ENCODE assay signal across 8 cellular contexts in genomic region chr7:4631664-4632171, GRCh38. TPM values are rescaled to one million over a fixed set of nuclear protein-coding genes. Genes with fewer than 3 reads are reported as not detected.
A peak's percentile ranks its signal among the peaks of the same experiment; 100 is the strongest.
DNase-seq lines count a peak whose midpoint lies in the region; ATAC-seq and TF ChIP-seq lines count a peak whose summit lies in the region.

No MANE protein-coding gene starts in this region.

- peaks cover 12% of the 10 kb centered on the region for H3K4me1 ChIP-seq in muscle layer of colon (ENCODE audit: insufficient read depth, low read length)
- no peaks in the 10 kb centered on the region for H3K4me1 ChIP-seq in effector memory CD4-positive, alpha-beta T cell (ENCODE audit: control insufficient read depth, insufficient read depth, low read length, poor library complexity, severe bottlenecking)

- no peak overlapping the region for H3K9ac ChIP-seq in muscle layer of colon (ENCODE audit: low read length)

- no peaks in the 10 kb centered on the region for H3K36me3 ChIP-seq in muscle layer of colon (ENCODE audit: insufficient read depth, low read length)
- H3K36me3 ChIP-seq in effector memory CD4-positive, alpha-beta T cell (ENCODE audit: control insufficient read depth, insufficient read depth, low read length) = no peaks in the 10 kb centered on the region

- no peaks in the 10 kb centered on the region for H3K27me3 ChIP-seq in muscle layer of colon (ENCODE audit: control insufficient read depth in 1 of 2, insufficient read depth in 2 of 2, low read length in 2 of 2)
- H3K27me3 ChIP-seq in effector memory CD4-positive, alpha-beta T cell (replicated peaks; ENCODE audit: control insufficient read depth, insufficient read depth, low read length, poor library complexity, severe bottlenecking) = no peaks in the 10 kb centered on the region

- DNase-seq in D341Med (ENCODE audit: low spot score) (peak; percentile 66), M059J (ENCODE audit: low read depth) (peak; percentile 88), fibroblast of gingiva (ENCODE audit: low read depth) (peak; percentile 92)
- DNase-seq in effector memory CD4-positive, alpha-beta T cell = no peak
- DNase-seq in activated CD4-positive, alpha-beta T cell treated with anti-CD3 and anti-CD28 coated beads, Interleukin-2, amount 50 U/mL, for 48 hours = no peak

- peak overlapping the region; percentile 26 to 58 for H3K4me3 ChIP-seq in muscle layer of colon (ENCODE audit: low read depth in 1 of 2, low read length in 2 of 2)
- no peak overlapping the region for H3K4me3 ChIP-seq in effector memory CD4-positive, alpha-beta T cell (ENCODE audit: insufficient read depth, low read depth, low read length, poor library complexity, severe bottlenecking)

- ATAC-seq in SK-N-SH treated with all-trans-retinoic acid at 6 μM for 48 hours (peak; percentile 91), GM19035 (IDR thresholded peaks at IDR 0.05; ENCODE audit: unreplicated experiment) (no peak)

- H3K27ac ChIP-seq in muscle layer of colon (ENCODE audit: low read depth, low read length) = peak overlapping the region; percentile 85
- H3K27ac ChIP-seq in effector memory CD4-positive, alpha-beta T cell (ENCODE audit: insufficient read depth, low read length, poor library complexity, severe bottlenecking) = no peak overlapping the region

- H3K9me3 ChIP-seq in muscle layer of colon (ENCODE audit: low read length) = no peaks in the 10 kb centered on the region
- no peaks in the 10 kb centered on the region for H3K9me3 ChIP-seq in effector memory CD4-positive, alpha-beta T cell (ENCODE audit: control insufficient read depth, low read length)

TF ChIP-seq in SK-N-SH treated with all-trans-retinoic acid at 6 μM for 48 hours, 23 proteins besides CTCF, POLR2A, EP300 and RAD21:
- TF ChIP-seq CSDC2 (CRISPR knock-in tag; IDR thresholded peaks at IDR 0.05) = no peak
- TF ChIP-seq GLIS3 (CRISPR knock-in tag; IDR thresholded peaks at IDR 0.05) = no peak
- TF ChIP-seq ZNF8 (CRISPR knock-in tag; IDR thresholded peaks at IDR 0.05) = no peak
- no peak for TF ChIP-seq RARB (CRISPR knock-in tag; IDR thresholded peaks at IDR 0.05)
- TF ChIP-seq BACH2 (CRISPR knock-in tag; IDR thresholded peaks at IDR 0.05; ENCODE audit: borderline replicate concordance) = no peak
- TF ChIP-seq, protein P1, sequence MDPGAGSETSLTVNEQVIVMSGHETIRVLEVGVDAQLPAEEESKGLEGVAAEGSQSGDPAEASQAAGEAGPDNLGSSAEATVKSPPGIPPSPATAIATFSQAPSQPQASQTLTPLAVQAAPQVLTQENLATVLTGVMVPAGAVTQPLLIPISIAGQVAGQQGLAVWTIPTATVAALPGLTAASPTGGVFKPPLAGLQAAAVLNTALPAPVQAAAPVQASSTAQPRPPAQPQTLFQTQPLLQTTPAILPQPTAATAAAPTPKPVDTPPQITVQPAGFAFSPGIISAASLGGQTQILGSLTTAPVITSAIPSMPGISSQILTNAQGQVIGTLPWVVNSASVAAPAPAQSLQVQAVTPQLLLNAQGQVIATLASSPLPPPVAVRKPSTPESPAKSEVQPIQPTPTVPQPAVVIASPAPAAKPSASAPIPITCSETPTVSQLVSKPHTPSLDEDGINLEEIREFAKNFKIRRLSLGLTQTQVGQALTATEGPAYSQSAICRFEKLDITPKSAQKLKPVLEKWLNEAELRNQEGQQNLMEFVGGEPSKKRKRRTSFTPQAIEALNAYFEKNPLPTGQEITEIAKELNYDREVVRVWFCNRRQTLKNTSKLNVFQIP (CRISPR knock-in tag; IDR thresholded peaks at IDR 0.05; ENCODE audit: borderline replicate concordance, low read depth) = no peak
- TF ChIP-seq ZNF70 (CRISPR knock-in tag; IDR thresholded peaks at IDR 0.05) = no peak
- TF ChIP-seq TCF4 (CRISPR knock-in tag; IDR thresholded peaks at IDR 0.05; ENCODE audit: borderline replicate concordance) = no peak
- no peak for TF ChIP-seq PPARA (CRISPR knock-in tag; IDR thresholded peaks at IDR 0.05; ENCODE audit: borderline replicate concordance)
- TF ChIP-seq ZC3H10 (CRISPR knock-in tag; IDR thresholded peaks at IDR 0.05) = no peak
- TF ChIP-seq CREB5 (CRISPR knock-in tag; IDR thresholded peaks at IDR 0.05; ENCODE audit: low read depth) = no peak
- no peak for TF ChIP-seq ISL1 (CRISPR knock-in tag; IDR thresholded peaks at IDR 0.05)
- TF ChIP-seq ESRRG (CRISPR knock-in tag; IDR thresholded peaks at IDR 0.05) = no peak

RNA-seq across cellular contexts. Expression of gene FOXK1, which starts 50.4 kb away (rescaled TPM):
- total RNA-seq in M059J (2014; rRNA removed; shearing (Covaris generic)) = 6.6 and 11.6 TPM in 2 replicates

Comparison
In these comparisons a context has a peak if more than half of its experiments do, and no peak if none do; other contexts are left out.
1. DNase-seq: peak in D341Med (single experiment), M059J (single experiment) and fibroblast of gingiva (single experiment); none in effector memory CD4-positive, alpha-beta T cell (0 of 3) and activated CD4-positive, alpha-beta T cell treated with anti-CD3 and anti-CD28 coated beads, Interleukin-2, amount 50 U/mL, for 48 hours (0 of 2).